17 cellular contexts compared by ENCODE assay signal in the genomic region with DNA sequence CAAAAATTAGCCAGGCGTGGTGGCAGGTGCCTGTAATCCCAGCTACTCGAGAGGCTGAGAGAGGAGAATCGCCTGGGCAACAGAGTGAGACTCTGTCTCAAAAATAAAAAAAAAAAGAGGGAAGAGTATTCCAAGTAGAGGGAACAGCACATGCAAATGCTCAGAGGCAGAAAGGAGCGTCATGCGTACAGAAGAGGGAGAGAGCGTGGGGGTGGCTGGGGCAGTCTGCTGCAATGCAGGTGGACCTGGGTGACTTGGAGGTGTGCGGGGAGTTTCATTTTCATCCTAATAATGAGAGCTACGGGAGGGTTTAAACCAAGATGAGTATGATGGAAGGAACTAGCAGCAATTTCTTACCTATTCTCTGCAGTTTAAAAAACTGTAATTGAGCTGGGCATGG. TPM values are rescaled to one million over a fixed set of nuclear protein-coding genes. Genes with fewer than 3 reads are reported as not detected.
A peak's percentile ranks its signal among the peaks of the same experiment; 100 is the strongest.
DNase-seq lines count a peak whose midpoint lies in the region; ATAC-seq, FAIRE-seq and TF ChIP-seq lines count a peak whose summit lies in the region.
"Had no signal": no experiment of that assay in that cellular context is flagged by ENCODE, and none has a peak within 500 bp of the region (broad histone marks: within the 10 kb centered on the region; RNA-seq: fewer than 3 reads in every experiment).

No MANE protein-coding gene starts in this region.

- no TSS peak for BruUV-seq in GM12878 (replicated peaks; lab: Mats Ljungman, UMichigan)

- H3K9me3 ChIP-seq in GM12878 (replicated peaks; ENCODE audit: control insufficient read depth, insufficient read depth, low read length) (no peaks in the 10 kb centered on the region), osteoblast (ENCODE audit: low read depth, low read length) (no peaks in the 10 kb centered on the region), uterus (no peaks in the 10 kb centered on the region)
- H3K9me3 ChIP-seq: BLaER1 treated with 17β-estradiol and CSF1 and Interleukin-3, amounts not matched to agents 10 nM and 100 nM had no signal

- no peaks in the 10 kb centered on the region for H3K27me3 ChIP-seq in GM06990 (replicated peaks; ENCODE audit: control insufficient read depth, insufficient read depth, low read length)
- no peaks in the 10 kb centered on the region for H3K27me3 ChIP-seq in GM12878 (replicated peaks in 1 of 2; ENCODE audit: control insufficient read depth in 2 of 2, insufficient read depth in 2 of 2, low read length in 1 of 2)
- no peaks in the 10 kb centered on the region for H3K27me3 ChIP-seq in osteoblast (ENCODE audit: insufficient read depth, low read length)
- H3K27me3 ChIP-seq in uterus: no peaks in the 10 kb centered on the region
- H3K27me3 ChIP-seq: BLaER1 treated with 17β-estradiol and CSF1 and Interleukin-3, amounts not matched to agents 10 nM and 100 nM had no signal

- intact Hi-C loops in GM12878 (cut with micrococcal nuclease; ENCODE audit: unreplicated experiment) (loop anchor here (5.0 kb wide), 1 partner anchor 46 kb away; no protein-coding TSS in a partner anchor), uterus (cut with DNase I; ENCODE audit: low total_unique reads) (no loop called here)

- H2AFZ ChIP-seq in GM12878 (ENCODE audit: control insufficient read depth, low read depth, low read length) (no peak overlapping the region), osteoblast (ENCODE audit: low read length) (no peak overlapping the region)
- H2AFZ ChIP-seq: GM23248 had no signal

- peak; percentile 45 for DNase-seq in GM06990 (ENCODE audit: extremely low read depth, insufficient read length)
- no peak for DNase-seq in GM19239 (ENCODE audit: insufficient read length, low spot score)
- DNase-seq in GM12878 (ENCODE audit: low read depth, low spot score): no peak
- peak; percentile 18 for DNase-seq in osteoblast (ENCODE audit: insufficient read length, low spot score, missing footprints)
- DNase-seq in uterus: no peak
- no peak for DNase-seq in LoVo (ENCODE audit: low spot score)
- no peak for DNase-seq in Ammon's horn (ENCODE audit: low spot score)
- DNase-seq in amniotic stem cell (lab: John Stamatoyannopoulos, UW): no peak
- DNase-seq: 8988T; Calu3; CD8-positive, alpha-beta T cell; DND-41; EL; GM23248; HCEC 1CT had no signal

- SMC1A ChIA-PET in GM12878 (lab: Charles Lee; ENCODE audit: uncharacterized antibody, unreplicated experiment): interaction anchor here (1.0 to 2.1 kb wide), 3 partner anchors 25 to 110 kb away, joined by 3 to 7 read pairs (median 3); no protein-coding TSS in a partner anchor

- TF ChIP-seq RAD21 in GM12878 (IDR thresholded peaks at IDR 0.05; ENCODE audit: insufficient read depth, low read depth, low read length): no peak

- RAD21 ChIA-PET in GM12878 (lab: Charles Lee; ENCODE audit: unreplicated experiment): interaction anchor here (0.8 to 1.3 kb wide), 4 partner anchors 26 to 87 kb away, joined by 3 to 4 read pairs (median 3); no protein-coding TSS in a partner anchor

- H3K4me1 ChIP-seq in GM12878 (ENCODE audit: control insufficient read depth, insufficient read depth, low read length) (peaks cover 34% of the 10 kb centered on the region), osteoblast (ENCODE audit: insufficient read depth, low read length) (no peaks in the 10 kb centered on the region), uterus (no peaks in the 10 kb centered on the region)

- no peak for TF ChIP-seq POLR2A in GM12878 (IDR thresholded peaks at IDR 0.05; ENCODE audit: low read depth, low read length)
- TF ChIP-seq POLR2A in uterus (IDR thresholded peaks at IDR 0.05): no peak

- no peak overlapping the region for H3K9ac ChIP-seq in GM12878 (ENCODE audit: control insufficient read depth, insufficient read depth, low read length)
- H3K9ac ChIP-seq: BLaER1 treated with 17β-estradiol and CSF1 and Interleukin-3, amounts not matched to agents 10 nM and 100 nM; GM23248 had no signal

- WGBS in GM12878 (ENCODE audit: insufficient coverage, insufficient replicate concordance, low lambda C conversion rate, missing lambda C conversion rate): 10% methylated on average over 8 of the region's 8 CpGs

- peak; percentile 73 for FAIRE-seq in GM19239 (lab: Jason Lieb, UNC)
- FAIRE-seq in GM12878 (lab: Jason Lieb, UNC): no peak

- H4K20me1 ChIP-seq in GM12878 (ENCODE audit: control insufficient read depth, insufficient read depth): no peaks in the 10 kb centered on the region
- H4K20me1 ChIP-seq in osteoblast (ENCODE audit: insufficient read depth, low read length): peaks cover 17% of the 10 kb centered on the region

- TF ChIP-seq CTCF in GM06990 (IDR thresholded peaks at IDR 0.05; ENCODE audit: insufficient read depth, low read length, poor library complexity, severe bottlenecking) (no peak), GM12878 (IDR thresholded peaks at IDR 0.05 in 2 of 3, conservative IDR thresholded peaks at IDR 0.05 in 1 of 3; ENCODE audit: control insufficient read depth in 2 of 3, extremely low read depth in 1 of 3, insufficient read depth in 1 of 3, low read depth in 3 of 3, low read length in 3 of 3) (no peak), osteoblast (IDR thresholded peaks at IDR 0.05; ENCODE audit: extremely low read depth, low read depth, low read length) (no peak), uterus (IDR thresholded peaks at IDR 0.05) (no peak)

- CTCF ChIA-PET in GM12878 (lab: Yijun Ruan, JAX): interaction anchor here (1.0 to 1.7 kb wide), 4 partner anchors 11 to 111 kb away, joined by 3 to 6 read pairs (median 4); no protein-coding TSS in a partner anchor

- POLR2A ChIA-PET in GM12878 (lab: Charles Lee): interaction anchor here (0.8 kb wide), 1 partner anchor 18 kb away, joined by 3 read pairs; no protein-coding TSS in a partner anchor

- H3K79me2 ChIP-seq in GM12878 (ENCODE audit: control insufficient read depth, insufficient read depth, low read length) (peaks cover 9% of the 10 kb centered on the region; the same call in 1 of the 2 replicates), osteoblast (ENCODE audit: insufficient read depth, low read length) (peaks cover 40% of the 10 kb centered on the region)

- peak; percentile 73 for ATAC-seq in GM12878
- ATAC-seq: CD8-positive, alpha-beta T cell had no signal

- in situ Hi-C loops in GM12878 (cut with MboI): no loop called here

- peak overlapping the region; percentile 59; the same call in 1 of the 2 replicates for H3K4me2 ChIP-seq in GM12878 (ENCODE audit: control insufficient read depth, insufficient read depth)
- H3K4me2 ChIP-seq in osteoblast (ENCODE audit: insufficient read depth, low read length): no peak overlapping the region
- H3K4me2 ChIP-seq: BLaER1 treated with 17β-estradiol and CSF1 and Interleukin-3, amounts not matched to agents 10 nM and 100 nM had no signal

- H3K36me3 ChIP-seq in GM06990 (ENCODE audit: control insufficient read depth, insufficient read depth, low read length) (no peaks in the 10 kb centered on the region; the same call in none of the 2 replicates), GM12878 (ENCODE audit: control insufficient read depth in 2 of 2, insufficient read depth in 2 of 2, low read length in 1 of 2) (peaks cover 9 to 11% of the 10 kb centered on the region in 2 experiments; a peak in 3 of 4 replicates), osteoblast (ENCODE audit: insufficient read depth, low read length) (peaks cover 24% of the 10 kb centered on the region), uterus (no peaks in the 10 kb centered on the region)

- TF ChIP-seq EP300 in GM12878 (IDR thresholded peaks at IDR 0.05; ENCODE audit: borderline replicate concordance in 1 of 2, control insufficient read depth in 1 of 2, low read depth in 2 of 2, low read length in 2 of 2): no peak

- H3K4me3 ChIP-seq in GM06990 (replicated peaks; ENCODE audit: low read depth, low read length) (no peak overlapping the region), GM12878 (0 out of 2 replicates have a peak overlapping the region, but pooled peaks have one; percentile 8), osteoblast (ENCODE audit: insufficient read depth, low read length) (no peak overlapping the region), uterus (no peak overlapping the region)
- H3K4me3 ChIP-seq: BLaER1 treated with 17β-estradiol and CSF1 and Interleukin-3, amounts not matched to agents 10 nM and 100 nM; GM23248 had no signal

- H3K27ac ChIP-seq in GM12878 (ENCODE audit: control insufficient read depth, insufficient read depth) (peak overlapping the region; percentile 16), osteoblast (ENCODE audit: low read depth, low read length) (no peak overlapping the region), uterus (no peak overlapping the region)
- H3K27ac ChIP-seq: BLaER1 treated with 17β-estradiol and CSF1 and Interleukin-3, amounts not matched to agents 10 nM and 100 nM; GM23248; HL-60 had no signal

TF ChIP-seq in GM12878, 131 proteins besides CTCF, POLR2A, EP300 and RAD21 (continues in another document):
- TF ChIP-seq ASH2L (IDR thresholded peaks at IDR 0.05; ENCODE audit: borderline replicate concordance, low read depth) (no peak), NBN (IDR thresholded peaks at IDR 0.05) (0 out of 2 replicates have a peak, but pooled peaks have one; percentile 27), EGR1 (IDR thresholded peaks at IDR 0.05; ENCODE audit: borderline replicate concordance in 1 of 2, low read depth in 2 of 2, low read length in 2 of 2) (peak in 1 of 2 experiments; percentile 71; a peak in 2 of 3 replicates), CBX5 (IDR thresholded peaks at IDR 0.05; ENCODE audit: low read depth) (no peak), BHLHE40 (IDR thresholded peaks at IDR 0.05; ENCODE audit: borderline replicate concordance in 1 of 2, low read depth in 2 of 2, low read length in 1 of 2) (peak in 1 of 2 experiments; percentile 16; a peak in 1 of 4 replicates), MYB (IDR thresholded peaks at IDR 0.05; ENCODE audit: borderline replicate concordance, low read depth, low read length) (no peak)

RNA-seq across cellular contexts. Expression of a gene that starts 28.8 kb away (rescaled TPM):
- total RNA-seq in GM12878 (2013; cell fraction: nucleolus; rRNA removed): 143 and 165 TPM in 2 replicates
- 22.0 and 26.3 TPM in 2 replicates for total RNA-seq in GM12878 (2014; rRNA removed)
- 26.9 and 27.4 TPM in 2 replicates for total RNA-seq in GM12878 (2014; rRNA removed; fragmentation: Illumina TruSeq; extraction: Trizol)
- total RNA-seq in GM12878 (2021): 52.9 and 56.3 TPM in 2 replicates
- 9.8 TPM for polyA plus RNA-seq in GM12878 (2011; ENCODE audit: low read depth)
- polyA plus RNA-seq in GM12878 (2011; rRNA removed): 6.1 and 10.4 TPM in 2 replicates
- 14.3 and 15.7 TPM in 2 replicates for polyA plus RNA-seq in GM12878 (2011; cell fraction: cytosol; rRNA removed)
- 17.4 and 26.9 TPM in 2 replicates for polyA plus RNA-seq in GM12878 (2011; cell fraction: nucleus; rRNA removed)
- polyA plus RNA-seq in GM12878 (2012): 29.2 and 33.1 TPM in 2 replicates
- 5.0 and 23.2 TPM in 2 replicates for polyA plus RNA-seq in GM12878 (2014; fragmentation: Illumina TruSeq; extraction: Trizol)
- polyA plus RNA-seq in GM12878 (2014; fragmentation: Nextera tagmentation; extraction: Ambion mirVana): under 1 TPM; 0.26 to 0.82 TPM
- 23.3 and 28.8 TPM in 2 replicates for polyA plus RNA-seq in GM12878 (2014; rRNA removed)
- 10 to 100 TPM; 14.8 to 18.9 TPM for polyA plus RNA-seq in GM12878 (2016; fragmentation: Nextera tagmentation; extraction: Ambion mirVana)
- polyA minus RNA-seq in GM12878 (2011; rRNA and poly(A)+ RNA removed): 15.9 and 30.9 TPM in 2 replicates
- 18.5 and 19.4 TPM in 2 replicates for polyA minus RNA-seq in GM12878 (2011; cell fraction: cytosol; rRNA and poly(A)+ RNA removed)
- 16.9 and 27.1 TPM in 2 replicates for polyA minus RNA-seq in GM12878 (2011; cell fraction: nucleus; rRNA and poly(A)+ RNA removed)
- 58.3 and 70.9 TPM in 2 replicates for total RNA-seq in osteoblast
- 10 to 100 TPM; 20.3 to 41.8 (median 28.4) TPM for total RNA-seq in uterus

Comparison
In these comparisons a context has a peak if more than half of its experiments do, and no peak if none do; other contexts are left out.
1. DNase-seq: peak in GM06990 (single experiment) and osteoblast (single experiment); none in GM19239 (single experiment), GM12878 (single experiment), uterus (0 of 2), LoVo (single experiment), Ammon's horn (single experiment) and amniotic stem cell (single experiment).